In the genomic region with DNA sequence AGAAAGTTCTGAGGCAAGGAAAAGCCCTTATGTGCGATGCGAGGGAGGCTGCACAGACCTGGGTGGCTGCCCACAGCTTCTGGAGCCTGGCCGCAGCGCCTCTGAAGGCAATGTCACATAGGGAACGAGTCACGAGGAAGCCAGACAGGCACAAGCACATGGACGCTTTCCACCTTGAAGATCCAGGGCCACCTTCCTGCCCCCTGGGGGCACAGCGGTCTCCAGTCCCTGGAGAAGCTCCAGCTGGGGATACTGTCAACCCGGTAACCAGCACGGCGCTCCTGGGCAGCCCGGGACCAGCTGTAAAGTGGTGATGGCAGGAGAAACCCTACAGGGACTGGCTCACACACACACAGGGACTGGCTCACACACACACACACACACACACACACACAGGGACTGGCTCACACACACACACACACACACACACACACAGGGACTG, we compare ENCODE assay signal across 10 cellular contexts.
DNase-seq lines count a peak whose midpoint lies in the region; ATAC-seq and TF ChIP-seq lines count a peak whose summit lies in the region.
"Had no signal": no experiment of that assay in that cellular context is flagged by ENCODE, and none has a peak within 500 bp of the region (broad histone marks: within the 10 kb centered on the region; RNA-seq: fewer than 3 reads in every experiment).

No MANE protein-coding gene starts in this region.

- H3K9me3 ChIP-seq in skeletal muscle tissue (ENCODE audit: control insufficient read depth in 3 of 3, low read length in 3 of 3) (no peaks in the 10 kb centered on the region), OCI-LY7 (ENCODE audit: low read length) (no peaks in the 10 kb centered on the region)

- POLR2A ChIA-PET in OCI-LY7 (lab: Charles Lee), result no interaction called here

- H4K20me1 ChIP-seq in GM23338 (replicated peaks; ENCODE audit: insufficient read depth) (no peaks in the 10 kb centered on the region), OCI-LY7 (ENCODE audit: insufficient read depth, low read length) (no peaks in the 10 kb centered on the region)

- no TSS peak for BruUV-seq in OCI-LY7 (replicated peaks; lab: Mats Ljungman, UMichigan)

- intact Hi-C loops in OCI-LY7 (cut with micrococcal nuclease; ENCODE audit: unreplicated experiment), result no loop called here

- ATAC-seq in GM23338 (peak; percentile 58), HG02870 (IDR thresholded peaks at IDR 0.05; ENCODE audit: unreplicated experiment) (no peak)

- TF ChIP-seq CTCF in GM23338 (conservative IDR thresholded peaks at IDR 0.05; ENCODE audit: low read depth in 2 of 2) (no peak), OCI-LY7 (conservative IDR thresholded peaks at IDR 0.05; ENCODE audit: low read length) (no peak)

- DNase-seq in GM23338 (ENCODE audit: low spot score), result no peak
- peak in 56 of 58 donors; percentile 9 to 80 (median 45) for DNase-seq in anterior cingulate cortex (lab: John Stamatoyannopoulos, UW)
- peak; percentile 25 for DNase-seq in iPS-NIHi11 (ENCODE audit: low spot score)
- no peak for DNase-seq in iPS-NIHi7 (ENCODE audit: extremely low spot score)
- no peak for DNase-seq in OCI-LY7 (ENCODE audit: low spot score)
- DNase-seq in activated naive CD8-positive, alpha-beta T cell treated with anti-CD3 and anti-CD28 coated beads for 36 hours, result no peak
- DNase-seq: NCI-H1694 treated with DMSO at 0.1 percent for 48 hours had no signal

- peaks cover 9% of the 10 kb centered on the region for H3K4me1 Mint-ChIP-seq in GM23338
- no peaks in the 10 kb centered on the region for H3K4me1 Mint-ChIP-seq in activated naive CD8-positive, alpha-beta T cell treated with anti-CD3 and anti-CD28 coated beads for 36 hours

- H3K27ac ChIP-seq in GM23338 (ENCODE audit: low read depth) (no peak overlapping the region), skeletal muscle tissue (ENCODE audit: low read depth, low read length) (no peak overlapping the region), OCI-LY7 (ENCODE audit: low read depth, low read length, poor library complexity, severe bottlenecking) (no peak overlapping the region)

- no peak overlapping the region; the same call in 2 of the 3 replicates for H3K4me3 Mint-ChIP-seq in GM23338
- H3K4me3 Mint-ChIP-seq in activated naive CD8-positive, alpha-beta T cell treated with anti-CD3 and anti-CD28 coated beads for 36 hours, result no peak overlapping the region

- no peaks in the 10 kb centered on the region for H3K9me2 ChIP-seq in GM23338 (ENCODE audit: insufficient read depth)
- H3K9me2 ChIP-seq in OCI-LY7 (ENCODE audit: insufficient read depth, low read length), result no peaks in the 10 kb centered on the region

- H3K4me3 ChIP-seq in GM23338 (no peak overlapping the region), skeletal muscle tissue (ENCODE audit: low read length in 3 of 3) (peak overlapping the region in 2 of 3 donors; percentile 23 to 29), OCI-LY7 (ENCODE audit: low read depth, low read length, poor library complexity, severe bottlenecking) (no peak overlapping the region)
- H3K4me3 ChIP-seq: lung had no signal

- H3F3A ChIP-seq in GM23338 (replicated peaks; ENCODE audit: low read depth), result no peaks in the 10 kb centered on the region

- H3K4me1 ChIP-seq in GM23338 (ENCODE audit: insufficient read depth), result no peaks in the 10 kb centered on the region; the same call in 1 of the 2 replicates
- H3K4me1 ChIP-seq in skeletal muscle tissue (ENCODE audit: control insufficient read depth in 3 of 3, insufficient read depth in 3 of 3, low read length in 3 of 3), result peaks cover 0 to 3% (median 0%) of the 10 kb centered on the region in 3 donors
- H3K4me1 ChIP-seq in OCI-LY7 (ENCODE audit: insufficient read depth, low read length, poor library complexity, severe bottlenecking), result no peaks in the 10 kb centered on the region

- peaks cover 16% of the 10 kb centered on the region for H3K9me3 Mint-ChIP-seq in GM23338
- peaks cover 11% of the 10 kb centered on the region for H3K9me3 Mint-ChIP-seq in activated naive CD8-positive, alpha-beta T cell treated with anti-CD3 and anti-CD28 coated beads for 36 hours

- H2AFZ ChIP-seq in GM23338 (peak overlapping the region; percentile 74; the same call in 1 of the 2 replicates), OCI-LY7 (ENCODE audit: low read length) (no peak overlapping the region)

- H3K79me2 ChIP-seq in GM23338 (replicated peaks; ENCODE audit: insufficient read depth) (no peaks in the 10 kb centered on the region), OCI-LY7 (ENCODE audit: insufficient read depth, low read depth, low read length) (no peaks in the 10 kb centered on the region)

- CTCF ChIA-PET in OCI-LY7 (lab: Charles Lee; ENCODE audit: unreplicated experiment), result no interaction called here

- H3K36me3 ChIP-seq in GM23338 (ENCODE audit: insufficient read depth), result no peaks in the 10 kb centered on the region
- no peaks in the 10 kb centered on the region for H3K36me3 ChIP-seq in skeletal muscle tissue (ENCODE audit: control insufficient read depth in 3 of 3, insufficient read depth in 3 of 3, low read length in 3 of 3)
- no peaks in the 10 kb centered on the region for H3K36me3 ChIP-seq in OCI-LY7 (ENCODE audit: insufficient read depth, low read length)

- H3K27me3 ChIP-seq in GM23338 (ENCODE audit: insufficient read depth), result no peaks in the 10 kb centered on the region
- peaks cover 0 to 9% (median 3%) of the 10 kb centered on the region in 3 donors for H3K27me3 ChIP-seq in skeletal muscle tissue (ENCODE audit: control insufficient read depth in 3 of 3, insufficient read depth in 3 of 3, low read length in 3 of 3)

- H3K9ac ChIP-seq in skeletal muscle tissue (ENCODE audit: low read depth in 1 of 3, low read length in 3 of 3), result no peak overlapping the region

- H3K4me2 ChIP-seq in GM23338, result no peak overlapping the region
- no peak overlapping the region for H3K4me2 ChIP-seq in OCI-LY7 (ENCODE audit: low read length)

- no peaks in the 10 kb centered on the region for H3K27me3 Mint-ChIP-seq in GM23338 (ENCODE audit: insufficient read depth, low read depth, poor library complexity)
- no peaks in the 10 kb centered on the region for H3K27me3 Mint-ChIP-seq in activated naive CD8-positive, alpha-beta T cell treated with anti-CD3 and anti-CD28 coated beads for 36 hours

- no peak overlapping the region for H3K27ac Mint-ChIP-seq in GM23338
- H3K27ac Mint-ChIP-seq in activated naive CD8-positive, alpha-beta T cell treated with anti-CD3 and anti-CD28 coated beads for 36 hours, result no peak overlapping the region

- H3K36me3 Mint-ChIP-seq in GM23338 (ENCODE audit: low read depth), result peaks cover 14% of the 10 kb centered on the region
- peaks cover 2% of the 10 kb centered on the region for H3K36me3 Mint-ChIP-seq in activated naive CD8-positive, alpha-beta T cell treated with anti-CD3 and anti-CD28 coated beads for 36 hours

TF ChIP-seq in GM23338, 12 proteins besides CTCF, POLR2A, EP300 and RAD21:
- TF ChIP-seq, protein P1, sequence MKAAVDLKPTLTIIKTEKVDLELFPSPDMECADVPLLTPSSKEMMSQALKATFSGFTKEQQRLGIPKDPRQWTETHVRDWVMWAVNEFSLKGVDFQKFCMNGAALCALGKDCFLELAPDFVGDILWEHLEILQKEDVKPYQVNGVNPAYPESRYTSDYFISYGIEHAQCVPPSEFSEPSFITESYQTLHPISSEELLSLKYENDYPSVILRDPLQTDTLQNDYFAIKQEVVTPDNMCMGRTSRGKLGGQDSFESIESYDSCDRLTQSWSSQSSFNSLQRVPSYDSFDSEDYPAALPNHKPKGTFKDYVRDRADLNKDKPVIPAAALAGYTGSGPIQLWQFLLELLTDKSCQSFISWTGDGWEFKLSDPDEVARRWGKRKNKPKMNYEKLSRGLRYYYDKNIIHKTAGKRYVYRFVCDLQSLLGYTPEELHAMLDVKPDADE (IDR thresholded peaks at IDR 0.05), result no peak
- TF ChIP-seq ZNF114 (CRISPR knock-in tag; IDR thresholded peaks at IDR 0.05) (no peak), JUNB (IDR thresholded peaks at IDR 0.05; ENCODE audit: unreplicated experiment) (no peak), EZH2 (IDR thresholded peaks at IDR 0.05; ENCODE audit: low read depth, unreplicated experiment) (no peak), POLR2AphosphoS5 (IDR thresholded peaks at IDR 0.05; ENCODE audit: low read depth) (no peak), STAT1 (IDR thresholded peaks at IDR 0.05; ENCODE audit: unreplicated experiment) (no peak), EZH2phosphoT487 (IDR thresholded peaks at IDR 0.05; ENCODE audit: unreplicated experiment) (no peak), NANOG (IDR thresholded peaks at IDR 0.05; ENCODE audit: borderline replicate concordance) (no peak), ZNF331 (CRISPR knock-in tag; IDR thresholded peaks at IDR 0.05; ENCODE audit: low read depth) (no peak)

Comparison
In these comparisons a context has a peak if more than half of its experiments do, and no peak if none do; other contexts are left out.
1. DNase-seq: peak in anterior cingulate cortex (56 of 58) and iPS-NIHi11 (single experiment); none in GM23338 (single experiment), iPS-NIHi7 (single experiment), OCI-LY7 (single experiment) and activated naive CD8-positive, alpha-beta T cell treated with anti-CD3 and anti-CD28 coated beads for 36 hours (single experiment).
2. H3K4me3 ChIP-seq: peak in skeletal muscle tissue (2 of 3); none in GM23338 (single experiment) and OCI-LY7 (single experiment).